Comparison of ENCODE assay signal across 8 cellular contexts in the genomic region with DNA sequence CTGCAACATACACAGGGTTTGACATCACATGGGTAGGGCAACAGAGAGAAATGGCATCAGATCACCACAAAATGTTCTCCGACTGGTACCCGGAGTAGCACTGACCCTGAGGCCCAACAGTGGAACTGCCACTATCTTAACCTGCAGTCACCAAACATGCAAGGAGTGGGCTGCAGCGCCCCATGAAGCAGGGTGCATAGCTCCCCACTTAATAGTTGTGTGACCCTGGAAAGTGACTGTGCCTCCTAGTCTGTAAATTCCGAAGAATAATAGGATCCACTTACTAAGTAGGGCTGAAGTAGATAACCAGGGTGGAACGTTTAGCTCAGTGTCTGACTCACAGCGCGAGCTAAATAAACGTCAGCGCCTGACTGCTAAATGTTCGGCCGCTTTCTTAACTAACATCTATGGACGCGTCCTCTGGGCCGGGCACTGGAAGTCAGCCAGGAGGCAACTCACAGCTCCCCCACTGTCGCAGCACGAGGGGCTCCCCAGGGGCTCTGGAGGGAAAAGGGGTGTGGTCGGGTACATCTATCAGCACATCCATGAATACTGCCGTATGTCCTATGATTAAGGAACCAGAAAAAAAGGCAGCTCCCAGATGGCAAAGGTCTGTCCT. TPM values are rescaled to one million over a fixed set of nuclear protein-coding genes. Genes with fewer than 3 reads are reported as not detected.
A peak's percentile ranks its signal among the peaks of the same experiment; 100 is the strongest.
DNase-seq lines count a peak whose midpoint lies in the region; ATAC-seq and TF ChIP-seq lines count a peak whose summit lies in the region.

No MANE protein-coding gene starts in this region.

- DNase-seq in ACHN (peak; percentile 55), GM23338 (ENCODE audit: low spot score) (peak; percentile 17), endodermal cell (no peak), naive B cell (no peak), NCI-H1105 (lab: John Stamatoyannopoulos, UW) (no peak), NCI-H2081 treated with DMSO at 0.1 percent for 48 hours (lab: John Stamatoyannopoulos, UW) (no peak)
- DNase-seq in T-helper 2 cell treated with Interferon-gamma antibody and Interleukin-4, amounts not matched to agents 5 μg/mL and 100 μg/mL, for 36 hours (ENCODE audit: low spot score): peak; percentile 9

- H3K27me3 ChIP-seq in GM23338 (ENCODE audit: insufficient read depth) (no peaks in the 10 kb centered on the region), endodermal cell (ENCODE audit: control insufficient read depth, insufficient read depth, low read length, poor library complexity, severe bottlenecking) (no peaks in the 10 kb centered on the region)

- H2AFZ ChIP-seq in GM23338: no peak overlapping the region

- H3K4me2 ChIP-seq in GM23338: peak overlapping the region; percentile 99

- H3K27me3 Mint-ChIP-seq in GM23338 (ENCODE audit: insufficient read depth, low read depth, poor library complexity): peaks cover 7% of the 10 kb centered on the region
- H3K27me3 Mint-ChIP-seq in T-helper 2 cell treated with Interferon-gamma antibody and Interleukin-4, amounts not matched to agents 5 μg/mL and 100 μg/mL, for 36 hours (ENCODE audit: low read depth): peaks cover 3% of the 10 kb centered on the region
- no peaks in the 10 kb centered on the region for H3K27me3 Mint-ChIP-seq in endodermal cell (ENCODE audit: insufficient read depth)
- H3K27me3 Mint-ChIP-seq in naive B cell: peaks cover 0 to 3% (median 0%) of the 10 kb centered on the region in 3 donors

- peaks cover 13% of the 10 kb centered on the region; the same call in 1 of the 2 replicates for H3F3A ChIP-seq in GM23338 (replicated peaks; ENCODE audit: low read depth)

- H3K27ac Mint-ChIP-seq in GM23338 (no peak overlapping the region), endodermal cell (peak overlapping the region; percentile 77), naive B cell (peak overlapping the region; percentile 72 to 94 (median 89))
- peak overlapping the region; percentile 70 for H3K27ac Mint-ChIP-seq in T-helper 2 cell treated with Interferon-gamma antibody and Interleukin-4, amounts not matched to agents 5 μg/mL and 100 μg/mL, for 36 hours

- H3K36me3 Mint-ChIP-seq in GM23338 (ENCODE audit: low read depth) (peaks cover 28% of the 10 kb centered on the region), endodermal cell (ENCODE audit: low read depth) (peaks cover 30% of the 10 kb centered on the region), naive B cell (no peaks in the 10 kb centered on the region)
- peaks cover 17% of the 10 kb centered on the region for H3K36me3 Mint-ChIP-seq in T-helper 2 cell treated with Interferon-gamma antibody and Interleukin-4, amounts not matched to agents 5 μg/mL and 100 μg/mL, for 36 hours (ENCODE audit: low read depth)

- peak; percentile 6; the same call in 2 of the 3 replicates for ATAC-seq in GM23338
- no peak for ATAC-seq in naive B cell (ENCODE audit: low read depth in 2 of 2)
- ATAC-seq in HG02798 (IDR thresholded peaks at IDR 0.05; ENCODE audit: poor library complexity, unreplicated experiment): no peak

- H3K4me1 ChIP-seq in GM23338 (ENCODE audit: insufficient read depth) (peaks cover 6% of the 10 kb centered on the region), endodermal cell (ENCODE audit: control insufficient read depth, insufficient read depth, low read length) (peaks cover 5% of the 10 kb centered on the region)

- peaks cover 10% of the 10 kb centered on the region; the same call in 2 of the 3 replicates for H3K4me1 Mint-ChIP-seq in GM23338
- H3K4me1 Mint-ChIP-seq in T-helper 2 cell treated with Interferon-gamma antibody and Interleukin-4, amounts not matched to agents 5 μg/mL and 100 μg/mL, for 36 hours (ENCODE audit: low read depth): peaks cover 17% of the 10 kb centered on the region
- H3K4me1 Mint-ChIP-seq in endodermal cell: peaks cover 11% of the 10 kb centered on the region
- peaks cover 20 to 50% (median 39%) of the 10 kb centered on the region in 3 donors for H3K4me1 Mint-ChIP-seq in naive B cell

- no peaks in the 10 kb centered on the region for H3K9me3 ChIP-seq in endodermal cell (ENCODE audit: control insufficient read depth, low read length)

- WGBS in endodermal cell (ENCODE audit: insufficient coverage in 1 of 2, insufficient read length in 1 of 2), 2 experiments: 31 to 40% methylated on average over 15 to 18 of the region's 18 CpGs

- H4K20me1 ChIP-seq in GM23338 (replicated peaks; ENCODE audit: insufficient read depth): peaks cover 4% of the 10 kb centered on the region; the same call in 1 of the 2 replicates

- H3K36me3 ChIP-seq in GM23338 (ENCODE audit: insufficient read depth): peaks cover 1% of the 10 kb centered on the region; the same call in 1 of the 2 replicates
- H3K36me3 ChIP-seq in endodermal cell (ENCODE audit: control insufficient read depth, insufficient read depth, low read length): peaks cover 31% of the 10 kb centered on the region

- in situ Hi-C loops in ACHN (cut with HindIII; ENCODE audit: low pct_ligation_motif_present, low pct_unique_long_range_greater_than_20kb, low sequenced_read_pairs): loop anchor here (25.0 kb wide), 1 partner anchor 562 kb away; no protein-coding TSS in a partner anchor

- no peaks in the 10 kb centered on the region for H3K9me3 Mint-ChIP-seq in GM23338
- H3K9me3 Mint-ChIP-seq in T-helper 2 cell treated with Interferon-gamma antibody and Interleukin-4, amounts not matched to agents 5 μg/mL and 100 μg/mL, for 36 hours: no peaks in the 10 kb centered on the region
- no peaks in the 10 kb centered on the region for H3K9me3 Mint-ChIP-seq in endodermal cell
- no peaks in the 10 kb centered on the region for H3K9me3 Mint-ChIP-seq in naive B cell

- H3K27ac ChIP-seq in GM23338 (ENCODE audit: low read depth) (no peak overlapping the region), endodermal cell (ENCODE audit: low read depth, low read length) (peak overlapping the region; percentile 47)

- TF ChIP-seq CTCF in GM23338 (conservative IDR thresholded peaks at IDR 0.05; ENCODE audit: low read depth in 2 of 2): no peak
- no peak for TF ChIP-seq CTCF in endodermal cell (conservative IDR thresholded peaks at IDR 0.05)

- no peaks in the 10 kb centered on the region for H3K9me2 ChIP-seq in GM23338 (ENCODE audit: insufficient read depth)

- H3K4me3 ChIP-seq in GM23338: peak overlapping the region; percentile 92
- peak overlapping the region; percentile 97 for H3K4me3 ChIP-seq in endodermal cell (ENCODE audit: low read length)

- H3K4me3 Mint-ChIP-seq in GM23338: peak overlapping the region; percentile 91
- H3K4me3 Mint-ChIP-seq in T-helper 2 cell treated with Interferon-gamma antibody and Interleukin-4, amounts not matched to agents 5 μg/mL and 100 μg/mL, for 36 hours: peak overlapping the region; percentile 94
- peak overlapping the region; percentile 84 for H3K4me3 Mint-ChIP-seq in endodermal cell
- H3K4me3 Mint-ChIP-seq in naive B cell: peak overlapping the region; percentile 94 to 99 (median 96)

- H3K9ac ChIP-seq in endodermal cell (ENCODE audit: extremely low read depth, low read length, poor library complexity, severe bottlenecking): peak overlapping the region; percentile 83

- H3K79me2 ChIP-seq in GM23338 (replicated peaks; ENCODE audit: insufficient read depth): peaks cover 30% of the 10 kb centered on the region

TF ChIP-seq in GM23338, 12 proteins besides CTCF, POLR2A, EP300 and RAD21 (continues in another document):
- TF ChIP-seq POLR2AphosphoS5 (IDR thresholded peaks at IDR 0.05; ENCODE audit: low read depth) (no peak), STAT1 (IDR thresholded peaks at IDR 0.05; ENCODE audit: unreplicated experiment) (no peak), EZH2phosphoT487 (IDR thresholded peaks at IDR 0.05; ENCODE audit: unreplicated experiment) (no peak), NANOG (IDR thresholded peaks at IDR 0.05; ENCODE audit: borderline replicate concordance) (no peak)
- TF ChIP-seq, protein P1, sequence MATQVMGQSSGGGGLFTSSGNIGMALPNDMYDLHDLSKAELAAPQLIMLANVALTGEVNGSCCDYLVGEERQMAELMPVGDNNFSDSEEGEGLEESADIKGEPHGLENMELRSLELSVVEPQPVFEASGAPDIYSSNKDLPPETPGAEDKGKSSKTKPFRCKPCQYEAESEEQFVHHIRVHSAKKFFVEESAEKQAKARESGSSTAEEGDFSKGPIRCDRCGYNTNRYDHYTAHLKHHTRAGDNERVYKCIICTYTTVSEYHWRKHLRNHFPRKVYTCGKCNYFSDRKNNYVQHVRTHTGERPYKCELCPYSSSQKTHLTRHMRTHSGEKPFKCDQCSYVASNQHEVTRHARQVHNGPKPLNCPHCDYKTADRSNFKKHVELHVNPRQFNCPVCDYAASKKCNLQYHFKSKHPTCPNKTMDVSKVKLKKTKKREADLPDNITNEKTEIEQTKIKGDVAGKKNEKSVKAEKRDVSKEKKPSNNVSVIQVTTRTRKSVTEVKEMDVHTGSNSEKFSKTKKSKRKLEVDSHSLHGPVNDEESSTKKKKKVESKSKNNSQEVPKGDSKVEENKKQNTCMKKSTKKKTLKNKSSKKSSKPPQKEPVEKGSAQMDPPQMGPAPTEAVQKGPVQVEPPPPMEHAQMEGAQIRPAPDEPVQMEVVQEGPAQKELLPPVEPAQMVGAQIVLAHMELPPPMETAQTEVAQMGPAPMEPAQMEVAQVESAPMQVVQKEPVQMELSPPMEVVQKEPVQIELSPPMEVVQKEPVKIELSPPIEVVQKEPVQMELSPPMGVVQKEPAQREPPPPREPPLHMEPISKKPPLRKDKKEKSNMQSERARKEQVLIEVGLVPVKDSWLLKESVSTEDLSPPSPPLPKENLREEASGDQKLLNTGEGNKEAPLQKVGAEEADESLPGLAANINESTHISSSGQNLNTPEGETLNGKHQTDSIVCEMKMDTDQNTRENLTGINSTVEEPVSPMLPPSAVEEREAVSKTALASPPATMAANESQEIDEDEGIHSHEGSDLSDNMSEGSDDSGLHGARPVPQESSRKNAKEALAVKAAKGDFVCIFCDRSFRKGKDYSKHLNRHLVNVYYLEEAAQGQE (IDR thresholded peaks at IDR 0.05; ENCODE audit: unreplicated experiment): no peak

RNA-seq across cellular contexts. Expression of gene LTO1, which starts 0.8 kb away (rescaled TPM):
- total RNA-seq in GM23338 (2014; rRNA removed; shearing (Covaris generic)): 12.9 and 20.1 TPM in 2 replicates
- 23.2 and 23.3 TPM in 2 replicates for polyA plus RNA-seq in GM23338 (2016; fragmentation: Nextera tagmentation; extraction: Ambion mirVana)
- total RNA-seq in endodermal cell: 10 to 100 TPM; 23.2 to 32.2 TPM
- polyA plus RNA-seq in endodermal cell (2013, experiment 1 of 2): 20.9 TPM
- 17.8 TPM for polyA plus RNA-seq in endodermal cell (2013, experiment 2 of 2)
- 10 to 100 TPM; 15.9 to 26.9 (median 16.8) TPM for polyA plus RNA-seq in naive B cell (ENCODE audit: low read depth in 6 of 6)

RNA-seq across cellular contexts. Expression of gene FGF19, which starts 29.4 kb away (rescaled TPM):
- total RNA-seq in GM23338 (2014; rRNA removed; shearing (Covaris generic)): 27.4 and 36.1 TPM in 2 replicates
- 21.7 and 22.3 TPM in 2 replicates for polyA plus RNA-seq in GM23338 (2016; fragmentation: Nextera tagmentation; extraction: Ambion mirVana)
- under 1 TPM; 0.37 to 0.40 TPM for total RNA-seq in endodermal cell
- 4.0 TPM for polyA plus RNA-seq in endodermal cell (2013, experiment 1 of 2)
- 1.9 TPM for polyA plus RNA-seq in endodermal cell (2013, experiment 2 of 2)
- not detected for polyA plus RNA-seq in naive B cell (ENCODE audit: low read depth in 6 of 6)

RNA-seq across cellular contexts. Expression of gene CCND1, which starts 33.4 kb away (rescaled TPM):
- 99.1 and 109 TPM in 2 replicates for total RNA-seq in GM23338 (2014; rRNA removed; shearing (Covaris generic))
- polyA plus RNA-seq in GM23338 (2016; fragmentation: Nextera tagmentation; extraction: Ambion mirVana) (159 and 183 TPM in 2 replicates), naive B cell (ENCODE audit: low read depth in 6 of 6) (1 to 10 TPM in 5 of 6 donors, not detected in 1; 1.6 to 7.7 (median 4.5) TPM)
- total RNA-seq in endodermal cell: 100 to 1,000 TPM in 1 of 2 donors, 10 to 100 TPM in 1; 65.7 to 214 TPM
- 203 TPM for polyA plus RNA-seq in endodermal cell (2013, experiment 1 of 2)
- polyA plus RNA-seq in endodermal cell (2013, experiment 2 of 2): 171 TPM

Comparison
In these comparisons a context has a peak if more than half of its experiments do, and no peak if none do; other contexts are left out.
1. DNase-seq: peak in ACHN (single experiment), GM23338 (single experiment) and T-helper 2 cell treated with Interferon-gamma antibody and Interleukin-4, amounts not matched to agents 5 μg/mL and 100 μg/mL, for 36 hours (single experiment); none in endodermal cell (single experiment), naive B cell (single experiment), NCI-H1105 (single experiment) and NCI-H2081 treated with DMSO at 0.1 percent for 48 hours (single experiment).
2. RNA of gene FGF19, which starts 29.4 kb away (total RNA-seq): 27.4 to 36.1 TPM in GM23338; 0.37 to 0.40 TPM in endodermal cell; every median in the first group is over 10 times any median in the second.
3. Peak in every context shown above with its lines, with median percentiles within 50 percentile points of each other: H3K4me3 Mint-ChIP-seq.